Comparison of ENCODE assay signal across 11 cellular contexts in genomic region chr9:94799578-94800264, GRCh38.
DNase-seq lines count a peak whose midpoint lies in the region; ATAC-seq, FAIRE-seq and TF ChIP-seq lines count a peak whose summit lies in the region.
"Had no signal": no experiment of that assay in that cellular context is flagged by ENCODE, and none has a peak within 500 bp of the region (broad histone marks: within the 10 kb centered on the region; RNA-seq: fewer than 3 reads in every experiment).

No MANE protein-coding gene starts in this region.

- H4K20me1 ChIP-seq in HCT116 (ENCODE audit: insufficient read depth): no peaks in the 10 kb centered on the region

- H3K27ac ChIP-seq in HCT116 (ENCODE audit: low read depth, low read length) (no peak overlapping the region; the same call in 1 of the 2 replicates), ascending aorta (peak overlapping the region; percentile 94 to 96)

- no peak for FAIRE-seq in GM12891 (lab: Jason Lieb, UNC)

- intact Hi-C loops in HCT116 (cut with micrococcal nuclease): no loop called here
- intact Hi-C loops in ascending aorta (cut with DNase I): loop anchor here (2.0 to 5.0 kb wide), 3 partner anchors 17 to 223 kb away; no protein-coding TSS in a partner anchor

- no peak overlapping the region for H3K9ac ChIP-seq in HCT116 (ENCODE audit: low read length)
- H3K9ac ChIP-seq in skeletal muscle satellite cell (ENCODE audit: low read depth, low read length): peak overlapping the region; percentile 77

- no peaks in the 10 kb centered on the region for H3K27me3 ChIP-seq in HCT116 (ENCODE audit: insufficient read depth, low read length)
- H3K27me3 ChIP-seq in ascending aorta: no peaks in the 10 kb centered on the region
- H3K27me3 ChIP-seq in skeletal muscle satellite cell (ENCODE audit: control insufficient read depth, insufficient read depth, low read length): no peaks in the 10 kb centered on the region
- H3K27me3 ChIP-seq: Peyer's patch had no signal

- no peak overlapping the region for H2AFZ ChIP-seq in HCT116 (ENCODE audit: low read depth, low read length, poor library complexity, severe bottlenecking)

- H3K4me3 ChIP-seq in HCT116 (replicated peaks in 1 of 2; ENCODE audit: low read depth in 1 of 2, low read length in 2 of 2) (no peak overlapping the region), ascending aorta (peak overlapping the region; percentile 24 to 53), skeletal muscle satellite cell (ENCODE audit: low read length) (peak overlapping the region; percentile 33)
- H3K4me3 ChIP-seq: Peyer's patch had no signal

- TF ChIP-seq CTCF in HCT116 (IDR thresholded peaks at IDR 0.05 in 2 of 3, conservative IDR thresholded peaks at IDR 0.05 in 1 of 3; ENCODE audit: borderline replicate concordance in 1 of 3, insufficient read depth in 1 of 3, low read depth in 2 of 3, low read length in 2 of 3): no peak
- TF ChIP-seq CTCF in ascending aorta (IDR thresholded peaks at IDR 0.05): no peak
- no peak for TF ChIP-seq CTCF in glutamatergic neuron (IDR thresholded peaks at IDR 0.05; ENCODE audit: partially characterized antibody, unreplicated experiment)

- RAD21 ChIA-PET in HCT116 (lab: Charles Lee; ENCODE audit: low non-redundant PET in 1 of 2, low total read pairs in 2 of 2, uncharacterized antibody in 2 of 2, unreplicated experiment in 2 of 2): no interaction called here

- H3K9me3 ChIP-seq in HCT116 (ENCODE audit: control insufficient read depth in 1 of 2, insufficient read depth in 1 of 2, low read depth in 1 of 2, low read length in 2 of 2) (no peaks in the 10 kb centered on the region), ascending aorta (no peaks in the 10 kb centered on the region), skeletal muscle satellite cell (replicated peaks; ENCODE audit: low read length) (no peaks in the 10 kb centered on the region)
- H3K9me3 ChIP-seq: Peyer's patch had no signal

- H3K36me3 Mint-ChIP-seq in glutamatergic neuron (ENCODE audit: unreplicated experiment): peaks cover 5% of the 10 kb centered on the region

- H3K9me2 ChIP-seq in HCT116 (ENCODE audit: insufficient read depth): no peaks in the 10 kb centered on the region

- H3K27ac Mint-ChIP-seq in glutamatergic neuron (ENCODE audit: unreplicated experiment): peak overlapping the region; percentile 18

- H3K4me2 ChIP-seq in HCT116 (ENCODE audit: low read length) (peak overlapping the region; percentile 33), skeletal muscle satellite cell (ENCODE audit: low read length) (peak overlapping the region; percentile 62)

- no TSS peak for BruUV-seq in HCT116 (replicated peaks; lab: Mats Ljungman, UMichigan)

- H3K4me3 Mint-ChIP-seq in glutamatergic neuron (ENCODE audit: unreplicated experiment): no peak overlapping the region

- POLR2A ChIA-PET in HCT116 (lab: Charles Lee): no interaction called here

- peaks cover 32% of the 10 kb centered on the region for H3K4me1 Mint-ChIP-seq in glutamatergic neuron (ENCODE audit: low read depth, unreplicated experiment)

- CTCF ChIA-PET in HCT116 (lab: Charles Lee): no interaction called here

- ATAC-seq in HCT116: peak; percentile 66
- no peak for ATAC-seq in HG02938 (IDR thresholded peaks at IDR 0.05; ENCODE audit: unreplicated experiment)

- TF ChIP-seq POLR2A in HCT116 (IDR thresholded peaks at IDR 0.05; ENCODE audit: borderline replicate concordance, extremely low read depth, insufficient read depth, insufficient read length): no peak
- TF ChIP-seq POLR2A in GM12891 (IDR thresholded peaks at IDR 0.05; ENCODE audit: low read depth, low read length): no peak

- H3K36me3 ChIP-seq in HCT116 (ENCODE audit: control insufficient read depth in 1 of 2, insufficient read depth in 2 of 2, low read length in 2 of 2) (peaks cover 0 to 10% of the 10 kb centered on the region in 2 experiments; a peak in 1 of 4 replicates), ascending aorta (no peaks in the 10 kb centered on the region), skeletal muscle satellite cell (ENCODE audit: insufficient read depth, low read length) (peaks cover 5% of the 10 kb centered on the region)

- peaks cover 24 to 41% of the 10 kb centered on the region in 2 experiments for H3K4me1 ChIP-seq in HCT116 (ENCODE audit: control insufficient read depth in 1 of 2, insufficient read depth in 2 of 2, low read length in 2 of 2)
- peaks cover 11 to 56% of the 10 kb centered on the region in 2 donors for H3K4me1 ChIP-seq in ascending aorta
- H3K4me1 ChIP-seq in skeletal muscle satellite cell (ENCODE audit: control insufficient read depth, insufficient read depth, low read length): peaks cover 62% of the 10 kb centered on the region

- no peaks in the 10 kb centered on the region for H3K27me3 Mint-ChIP-seq in glutamatergic neuron (ENCODE audit: unreplicated experiment)

- H3K9me3 Mint-ChIP-seq in glutamatergic neuron (ENCODE audit: unreplicated experiment): peaks cover 6% of the 10 kb centered on the region

- TF ChIP-seq RAD21 in HCT116 (IDR thresholded peaks at IDR 0.05; ENCODE audit: low read depth): no peak

- no peaks in the 10 kb centered on the region for H3K79me2 ChIP-seq in HCT116 (ENCODE audit: insufficient read depth, low read length)

- DNase-seq in HCT116 (ENCODE audit: low read depth, low spot score): no peak
- peak in 1 of 2 donors; percentile 80 for DNase-seq in ascending aorta (ENCODE audit: low spot score in 2 of 2)
- DNase-seq in glutamatergic neuron: no peak
- no peak for DNase-seq in retina
- DNase-seq in GM12891 (ENCODE audit: insufficient read length, low spot score): no peak
- DNase-seq in hypothalamus (lab: John Stamatoyannopoulos, UW): no peak
- DNase-seq: effector CD4-positive, alpha-beta T cell; KG1; Peyer's patch had no signal

TF ChIP-seq in HCT116, 20 proteins besides CTCF, POLR2A, EP300 and RAD21:
- TF ChIP-seq JUND (IDR thresholded peaks at IDR 0.05): 0 out of 2 replicates have a peak, but pooled peaks have one; percentile 23
- TF ChIP-seq ATF3 (IDR thresholded peaks at IDR 0.05): no peak

TF ChIP-seq in GM12891, 5 proteins besides CTCF, POLR2A, EP300 and RAD21:
- TF ChIP-seq PAX5 (IDR thresholded peaks at IDR 0.05; ENCODE audit: insufficient read depth, low read length, severe bottlenecking) (no peak), POU2F2 (IDR thresholded peaks at IDR 0.05; ENCODE audit: low read depth, low read length) (no peak), TAF1 (IDR thresholded peaks at IDR 0.05; ENCODE audit: low read depth, low read length) (no peak), POLR2AphosphoS5 (IDR thresholded peaks at IDR 0.05; ENCODE audit: low read depth, low read length) (no peak), SPI1 (IDR thresholded peaks at IDR 0.05; ENCODE audit: low read depth, low read length) (no peak)

Comparison
In these comparisons a context has a peak if more than half of its experiments do, and no peak if none do; other contexts are left out.
1. H3K4me3 ChIP-seq: peak in ascending aorta (2 of 2) and skeletal muscle satellite cell (single experiment); none in HCT116 (0 of 2).